8 cellular contexts compared by ENCODE assay signal in the genomic region with DNA sequence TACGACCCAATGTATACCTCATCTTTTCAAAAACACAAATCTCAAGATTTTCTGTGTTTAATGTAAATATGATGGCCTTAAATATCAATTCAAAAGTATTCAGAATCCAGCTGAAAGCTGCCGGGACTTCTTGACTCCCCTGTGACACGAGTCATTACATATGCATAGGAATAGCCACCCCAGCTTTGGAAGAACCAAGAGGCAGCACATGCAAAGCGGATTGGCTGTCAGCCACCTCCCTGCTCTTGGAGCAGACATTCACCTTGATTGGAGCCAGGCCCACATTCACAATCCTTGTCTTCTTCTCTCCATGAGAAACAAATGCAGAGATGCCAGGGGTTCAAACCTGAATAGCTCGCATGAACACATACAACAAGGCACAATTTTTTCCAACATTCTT. TPM values are rescaled to one million over a fixed set of nuclear protein-coding genes. Genes with fewer than 3 reads are reported as not detected.
"Had no signal": no experiment of that assay in that cellular context is flagged by ENCODE, and none has a peak within 500 bp of the region (broad histone marks: within the 10 kb centered on the region; RNA-seq: fewer than 3 reads in every experiment).

No MANE protein-coding gene starts in this region.

- H3K4me3 ChIP-seq: GM23248, K562 had no signal

- H3K27ac Mint-ChIP-seq: H9 had no signal

- ATAC-seq: K562 had no signal

- H3K27ac ChIP-seq: GM23248 had no signal

- H3K4me3 Mint-ChIP-seq: H9 had no signal

- DNase-seq: GM23248, HCEC 1CT, IMR-90, KG1 had no signal

RNA-seq across cellular contexts. Expression of a gene that starts 10.8 kb away (rescaled TPM):
- total RNA-seq: GM23248, H1, H9, HT-29, K562 had no signal
